In genomic region chr3:64902991-64903390, GRCh38 we compare ENCODE assay signal across 31 cellular contexts.
DNase-seq lines count a peak whose midpoint lies in the region; ATAC-seq and TF ChIP-seq lines count a peak whose summit lies in the region.
"Had no signal": no experiment of that assay in that cellular context is flagged by ENCODE, and none has a peak within 500 bp of the region (broad histone marks: within the 10 kb centered on the region; RNA-seq: fewer than 3 reads in every experiment).

No MANE protein-coding gene starts in this region.

- intact Hi-C loops in dorsolateral prefrontal cortex (cut with DNase I) = no loop called here

- H3K4me1 Mint-ChIP-seq in nephron = peaks cover 74% of the 10 kb centered on the region
- H3K4me1 Mint-ChIP-seq: activated CD4-positive, alpha-beta memory T cell treated with anti-CD3 and anti-CD28 coated beads, Interleukin-2, amount 10 ng/mL, durations not matched to agents 7 days and 5 days; naive thymus-derived CD8-positive, alpha-beta T cell had no signal

- no peak overlapping the region for H3K4me3 Mint-ChIP-seq in nephron
- H3K4me3 Mint-ChIP-seq: activated CD4-positive, alpha-beta memory T cell treated with anti-CD3 and anti-CD28 coated beads, Interleukin-2, amount 10 ng/mL, durations not matched to agents 7 days and 5 days; naive thymus-derived CD8-positive, alpha-beta T cell; T-helper 2 cell treated with Interferon-gamma antibody and Interleukin-4, amounts not matched to agents 5 μg/mL and 100 μg/mL, for 36 hours had no signal

- ATAC-seq in GM18873 (IDR thresholded peaks at IDR 0.05; ENCODE audit: low FRiP score, unreplicated experiment) = no peak
- ATAC-seq: left lung; naive thymus-derived CD8-positive, alpha-beta T cell; psoas muscle; upper lobe of right lung had no signal

- H3K27ac Mint-ChIP-seq in nephron = peak overlapping the region; percentile 56 to 76 (median 64)
- H3K27ac Mint-ChIP-seq: activated CD4-positive, alpha-beta memory T cell treated with anti-CD3 and anti-CD28 coated beads, Interleukin-2, amount 10 ng/mL, durations not matched to agents 7 days and 5 days; naive thymus-derived CD8-positive, alpha-beta T cell; T-helper 2 cell treated with Interferon-gamma antibody and Interleukin-4, amounts not matched to agents 5 μg/mL and 100 μg/mL, for 36 hours had no signal

- TF ChIP-seq CTCF in fibroblast of mammary gland (conservative IDR thresholded peaks at IDR 0.05; ENCODE audit: control insufficient read depth, insufficient read depth, low read depth, low read length) = no peak
- no peak for TF ChIP-seq CTCF in nephron (IDR thresholded peaks at IDR 0.05; ENCODE audit: unreplicated experiment in 3 of 3)
- TF ChIP-seq CTCF in dorsolateral prefrontal cortex (IDR thresholded peaks at IDR 0.05 in 54 of 56, conservative IDR thresholded peaks at IDR 0.05 in 2 of 56; ENCODE audit: low read depth in 1 of 56, partially characterized antibody in 56 of 56) = no peak

- H3K9me3 Mint-ChIP-seq in nephron = no peaks in the 10 kb centered on the region

- no peaks in the 10 kb centered on the region for H3K27me3 Mint-ChIP-seq in nephron (ENCODE audit: low read depth)
- H3K27me3 Mint-ChIP-seq: activated CD4-positive, alpha-beta memory T cell treated with anti-CD3 and anti-CD28 coated beads, Interleukin-2, amount 10 ng/mL, durations not matched to agents 7 days and 5 days; naive thymus-derived CD8-positive, alpha-beta T cell had no signal

- H3K27me3 ChIP-seq in dorsolateral prefrontal cortex = no peaks in the 10 kb centered on the region
- H3K27me3 ChIP-seq: adrenal gland, breast epithelium, left lung, upper lobe of right lung had no signal

- peak overlapping the region in 12 of 59 donors; percentile 3 to 54 (median 28) for H3K27ac ChIP-seq in dorsolateral prefrontal cortex
- H3K27ac ChIP-seq: left lung, PC-9, psoas muscle, upper lobe of right lung had no signal

- DNase-seq in GM03348 (ENCODE audit: low spot score) = peak; percentile 36
- peak; percentile 80 for DNase-seq in amniotic epithelial cell (ENCODE audit: low read depth)
- peak; percentile 30 for DNase-seq in fibroblast of mammary gland (ENCODE audit: low read depth)
- DNase-seq in HT-29 (ENCODE audit: low spot score) = no peak
- DNase-seq in dorsolateral prefrontal cortex = no peak
- no peak for DNase-seq in DMS114 treated with DMSO at 0.1 percent for 48 hours (lab: John Stamatoyannopoulos, UW; ENCODE audit: unreplicated experiment)
- DNase-seq: activated CD4-positive, alpha-beta memory T cell treated with anti-CD3 and anti-CD28 coated beads, Interleukin-2, amount 10 ng/mL, durations not matched to agents 7 days and 5 days; activated CD8-positive, alpha-beta memory T cell treated with anti-CD3 and anti-CD28 coated beads, Interleukin-2, amount 50 U/mL, for 4 hours; activated naive CD4-positive, alpha-beta T cell; Calu3; effector memory CD4-positive, alpha-beta T cell; GDM1; HCEC 1CT; left lung; MM.1S; naive thymus-derived CD8-positive, alpha-beta T cell; NCI-H1930; NCI-H526; NK-92 treated with Interleukin-12 subunit alpha and Interleukin-12 subunit beta, amount 100 ng/mL, for 24 hours; nucleus accumbens; PC-9; psoas muscle; stimulated activated CD4-positive, alpha-beta T cell treated with anti-CD3 and anti-CD28 coated beads, Interleukin-15, amount 100 ng/mL, for 24 hours; stimulated activated CD4-positive, alpha-beta T cell treated with anti-CD3 and anti-CD28 coated beads, Interleukin-4, amount 100 ng/mL, for 4 hours; substantia nigra; upper lobe of right lung had no signal

- H3K4me3 ChIP-seq in fibroblast of mammary gland (ENCODE audit: control insufficient read depth, low read depth, low read length) (no peak overlapping the region), dorsolateral prefrontal cortex (no peak overlapping the region)
- H3K4me3 ChIP-seq: adrenal gland, breast epithelium, left lung, PC-9, psoas muscle, upper lobe of right lung had no signal

- no peaks in the 10 kb centered on the region for H3K36me3 Mint-ChIP-seq in nephron (ENCODE audit: low read depth)
- H3K36me3 Mint-ChIP-seq: naive thymus-derived CD8-positive, alpha-beta T cell had no signal

Comparison
In these comparisons a context has a peak if more than half of its experiments do, and no peak if none do; other contexts are left out.
1. DNase-seq: peak in GM03348 (single experiment), amniotic epithelial cell (single experiment) and fibroblast of mammary gland (single experiment); none in HT-29 (single experiment), dorsolateral prefrontal cortex (0 of 10) and DMS114 treated with DMSO at 0.1 percent for 48 hours (single experiment).